In the genomic region with DNA sequence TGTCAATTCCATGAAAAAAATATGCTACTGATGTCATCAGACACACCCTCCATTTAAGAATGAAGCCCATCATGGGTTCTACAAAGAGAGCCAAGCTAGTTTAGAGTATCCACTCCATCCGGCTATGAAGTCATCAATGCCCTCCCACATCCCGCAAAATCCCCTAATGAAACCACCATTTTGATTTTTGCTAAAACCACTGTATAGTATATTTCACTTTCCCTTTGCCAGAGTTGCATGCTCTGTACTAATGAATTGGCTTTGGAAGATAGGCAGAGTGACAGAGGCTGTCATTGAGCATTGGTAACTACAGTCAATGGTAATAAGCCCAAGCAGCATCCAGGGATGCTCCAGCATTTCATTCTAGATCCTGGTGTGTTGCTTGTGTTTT, we compare ENCODE assay signal across 8 cellular contexts.
DNase-seq lines count a peak whose midpoint lies in the region; ATAC-seq, FAIRE-seq and TF ChIP-seq lines count a peak whose summit lies in the region.

No MANE protein-coding gene starts in this region.

- no peak overlapping the region for H3K9ac ChIP-seq in kidney (ENCODE audit: low read length in 2 of 2)

- H3K9me3 ChIP-seq in kidney (ENCODE audit: control insufficient read depth in 1 of 2, low read length in 2 of 2) (no peaks in the 10 kb centered on the region), A673 (ENCODE audit: low read depth, low read length, poor library complexity, severe bottlenecking) (no peaks in the 10 kb centered on the region)

- no TSS peak for BruUV-seq in A673 (replicated peaks; lab: Mats Ljungman, UMichigan)

- no peak for FAIRE-seq in kidney (lab: Jason Lieb, UNC)

- CTCF ChIA-PET in A673 (lab: Charles Lee), result no interaction called here

- H3K27ac ChIP-seq in kidney (ENCODE audit: low read depth in 2 of 2, low read length in 2 of 2) (no peak overlapping the region), A673 (ENCODE audit: low read depth, low read length, poor library complexity, severe bottlenecking) (no peak overlapping the region)

- H3K4me1 Mint-ChIP-seq in activated naive CD8-positive, alpha-beta T cell (ENCODE audit: low read depth), result peaks cover 90% of the 10 kb centered on the region
- no peaks in the 10 kb centered on the region for H3K4me1 Mint-ChIP-seq in nephron progenitor cell

- intact Hi-C loops in kidney (cut with DNase I) (loop anchor here (10.0 kb wide), 1 partner anchor 123 kb away; a partner anchor contains a TSS), A673 (cut with micrococcal nuclease; ENCODE audit: unreplicated experiment) (loop anchor here (2.0 kb wide), 2 partner anchors 119 to 187 kb away; a partner anchor contains a TSS)

- H3K36me3 Mint-ChIP-seq in activated naive CD8-positive, alpha-beta T cell, result peaks cover 2% of the 10 kb centered on the region
- H3K36me3 Mint-ChIP-seq in nephron progenitor cell (ENCODE audit: low read depth), result no peaks in the 10 kb centered on the region

- TF ChIP-seq CTCF in nephron progenitor cell (IDR thresholded peaks at IDR 0.05) (no peak), kidney (IDR thresholded peaks at IDR 0.05; ENCODE audit: borderline replicate concordance, extremely low read depth, insufficient read depth) (no peak), A673 (conservative IDR thresholded peaks at IDR 0.05; ENCODE audit: low read depth, low read length) (no peak)

- no peaks in the 10 kb centered on the region for H3K9me3 Mint-ChIP-seq in activated naive CD8-positive, alpha-beta T cell (ENCODE audit: low read depth)
- no peaks in the 10 kb centered on the region for H3K9me3 Mint-ChIP-seq in nephron progenitor cell

- H3K4me3 ChIP-seq in kidney (ENCODE audit: low read length in 2 of 2), result no peak overlapping the region
- H3K4me3 ChIP-seq in A673 (ENCODE audit: low read depth, low read length, poor library complexity, severe bottlenecking), result no peak overlapping the region

- H3K27ac Mint-ChIP-seq in activated naive CD8-positive, alpha-beta T cell, result peak overlapping the region; percentile 87
- no peak overlapping the region for H3K27ac Mint-ChIP-seq in nephron progenitor cell

- H3K4me1 ChIP-seq in kidney (ENCODE audit: control insufficient read depth in 1 of 2, insufficient read depth in 1 of 2, low read depth in 1 of 2, low read length in 2 of 2) (peaks cover 0 to 2% of the 10 kb centered on the region in 2 donors), A673 (ENCODE audit: insufficient read depth, low read length, poor library complexity, severe bottlenecking) (peaks cover 9% of the 10 kb centered on the region)

- H3K36me3 ChIP-seq in kidney (ENCODE audit: control insufficient read depth in 1 of 2, insufficient read depth in 2 of 2, low read length in 2 of 2) (no peaks in the 10 kb centered on the region), A673 (ENCODE audit: insufficient read depth, low read length, poor library complexity, severe bottlenecking) (no peaks in the 10 kb centered on the region)

- peak overlapping the region; percentile 2 for H3K4me3 Mint-ChIP-seq in activated naive CD8-positive, alpha-beta T cell
- no peak overlapping the region for H3K4me3 Mint-ChIP-seq in nephron progenitor cell

- no peaks in the 10 kb centered on the region for H3K27me3 ChIP-seq in A673 (replicated peaks; ENCODE audit: insufficient read depth, low read depth, low read length, poor library complexity)

- DNase-seq in nephron progenitor cell (no peak), COLO668 (lab: John Stamatoyannopoulos, UW; ENCODE audit: unreplicated experiment) (no peak), kidney (no peak), A673 (ENCODE audit: low spot score) (no peak)

- POLR2A ChIA-PET in A673 (lab: Charles Lee; ENCODE audit: low non-redundant PET), result no interaction called here

- H3K27me3 Mint-ChIP-seq in activated naive CD8-positive, alpha-beta T cell, result no peaks in the 10 kb centered on the region
- H3K27me3 Mint-ChIP-seq in nephron progenitor cell (ENCODE audit: low read depth, poor library complexity), result peaks cover 3% of the 10 kb centered on the region

- peak; percentile 61 for ATAC-seq in GM18502 (IDR thresholded peaks at IDR 0.05; ENCODE audit: poor library complexity, unreplicated experiment)
- peak; percentile 62 for ATAC-seq in GM21381 (IDR thresholded peaks at IDR 0.05; ENCODE audit: unreplicated experiment)
- peak; percentile 83 for ATAC-seq in HG03442 (IDR thresholded peaks at IDR 0.05; ENCODE audit: unreplicated experiment)
